In the genomic region with DNA sequence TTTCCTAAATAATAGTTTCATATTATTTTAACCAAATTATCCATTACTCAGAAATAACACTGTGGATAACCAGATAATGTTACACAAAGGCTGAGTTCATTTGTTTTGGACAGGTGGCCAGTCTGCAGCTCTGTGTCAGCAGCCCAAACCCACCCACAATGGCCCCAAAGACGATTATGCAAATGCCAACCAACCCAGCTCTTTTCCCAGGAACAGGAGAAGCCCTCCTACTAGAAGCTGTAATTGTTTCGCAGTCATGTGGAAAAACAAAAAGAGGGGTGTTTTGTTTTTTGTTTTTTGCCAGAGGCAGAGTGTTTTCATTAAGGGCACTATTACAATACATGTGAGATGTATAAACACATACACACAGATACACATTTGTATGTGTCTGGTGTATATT, we compare ENCODE assay signal across 1 cellular context.
TF ChIP-seq lines count a peak whose summit lies in the region.

No MANE protein-coding gene starts in this region.

TF ChIP-seq in WTC11, 78 proteins besides CTCF, POLR2A, EP300 and RAD21 (continued from another document):
- TF ChIP-seq, protein P1, sequence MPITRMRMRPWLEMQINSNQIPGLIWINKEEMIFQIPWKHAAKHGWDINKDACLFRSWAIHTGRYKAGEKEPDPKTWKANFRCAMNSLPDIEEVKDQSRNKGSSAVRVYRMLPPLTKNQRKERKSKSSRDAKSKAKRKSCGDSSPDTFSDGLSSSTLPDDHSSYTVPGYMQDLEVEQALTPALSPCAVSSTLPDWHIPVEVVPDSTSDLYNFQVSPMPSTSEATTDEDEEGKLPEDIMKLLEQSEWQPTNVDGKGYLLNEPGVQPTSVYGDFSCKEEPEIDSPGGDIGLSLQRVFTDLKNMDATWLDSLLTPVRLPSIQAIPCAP (CRISPR knock-in tag; IDR thresholded peaks at IDR 0.05), result no peak
- TF ChIP-seq ZBTB21 (CRISPR knock-in tag; IDR thresholded peaks at IDR 0.05; ENCODE audit: borderline replicate concordance) (no peak), ZNF416 (CRISPR knock-in tag; IDR thresholded peaks at IDR 0.05) (no peak), NR1H2 (CRISPR knock-in tag; IDR thresholded peaks at IDR 0.05) (no peak), KAT7 (CRISPR knock-in tag; IDR thresholded peaks at IDR 0.05; ENCODE audit: borderline replicate concordance) (no peak), FOXJ3 (CRISPR knock-in tag; IDR thresholded peaks at IDR 0.05; ENCODE audit: borderline replicate concordance) (no peak)
- TF ChIP-seq, protein P2, sequence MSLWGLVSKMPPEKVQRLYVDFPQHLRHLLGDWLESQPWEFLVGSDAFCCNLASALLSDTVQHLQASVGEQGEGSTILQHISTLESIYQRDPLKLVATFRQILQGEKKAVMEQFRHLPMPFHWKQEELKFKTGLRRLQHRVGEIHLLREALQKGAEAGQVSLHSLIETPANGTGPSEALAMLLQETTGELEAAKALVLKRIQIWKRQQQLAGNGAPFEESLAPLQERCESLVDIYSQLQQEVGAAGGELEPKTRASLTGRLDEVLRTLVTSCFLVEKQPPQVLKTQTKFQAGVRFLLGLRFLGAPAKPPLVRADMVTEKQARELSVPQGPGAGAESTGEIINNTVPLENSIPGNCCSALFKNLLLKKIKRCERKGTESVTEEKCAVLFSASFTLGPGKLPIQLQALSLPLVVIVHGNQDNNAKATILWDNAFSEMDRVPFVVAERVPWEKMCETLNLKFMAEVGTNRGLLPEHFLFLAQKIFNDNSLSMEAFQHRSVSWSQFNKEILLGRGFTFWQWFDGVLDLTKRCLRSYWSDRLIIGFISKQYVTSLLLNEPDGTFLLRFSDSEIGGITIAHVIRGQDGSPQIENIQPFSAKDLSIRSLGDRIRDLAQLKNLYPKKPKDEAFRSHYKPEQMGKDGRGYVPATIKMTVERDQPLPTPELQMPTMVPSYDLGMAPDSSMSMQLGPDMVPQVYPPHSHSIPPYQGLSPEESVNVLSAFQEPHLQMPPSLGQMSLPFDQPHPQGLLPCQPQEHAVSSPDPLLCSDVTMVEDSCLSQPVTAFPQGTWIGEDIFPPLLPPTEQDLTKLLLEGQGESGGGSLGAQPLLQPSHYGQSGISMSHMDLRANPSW (CRISPR knock-in tag; conservative IDR thresholded peaks at IDR 0.05; ENCODE audit: low read depth), result no peak
- TF ChIP-seq, protein P3, sequence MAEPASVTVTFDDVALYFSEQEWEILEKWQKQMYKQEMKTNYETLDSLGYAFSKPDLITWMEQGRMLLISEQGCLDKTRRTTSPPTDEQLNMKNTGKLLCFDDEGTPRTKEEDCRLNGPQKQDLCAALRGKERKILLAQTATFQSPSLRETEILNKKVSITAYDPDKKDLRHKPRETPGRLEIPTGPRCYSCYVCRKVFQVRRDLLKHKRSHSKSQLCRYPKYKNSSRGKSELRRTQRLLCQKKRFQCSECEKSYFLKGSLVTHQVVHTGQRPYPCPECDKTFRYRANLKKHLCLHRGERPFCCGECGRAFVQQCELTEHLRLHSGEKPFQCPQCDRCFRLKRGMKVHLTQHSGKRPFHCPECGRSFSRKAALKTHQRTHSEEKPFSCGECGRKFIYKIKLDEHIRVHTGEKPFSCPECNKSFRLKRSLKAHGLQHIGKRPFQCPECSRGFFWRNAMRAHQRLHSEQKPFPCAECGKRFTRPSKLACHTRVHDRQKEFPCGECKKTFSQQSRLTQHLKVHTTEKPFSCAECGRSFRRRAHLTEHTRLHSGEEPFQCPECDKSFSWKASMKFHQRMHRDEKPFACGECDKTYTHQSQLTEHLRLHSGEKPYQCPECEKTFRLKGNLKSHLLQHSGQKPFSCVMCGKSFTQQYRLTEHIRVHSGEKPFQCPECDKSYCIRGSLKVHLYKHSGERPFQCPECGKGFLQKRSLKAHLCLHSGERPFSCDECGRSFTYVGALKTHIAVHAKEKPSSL (CRISPR knock-in tag; conservative IDR thresholded peaks at IDR 0.05), result no peak
